1 cellular context compared by ENCODE assay signal in genomic region chr17:59093145-59093701, GRCh38.
TF ChIP-seq lines count a peak whose summit lies in the region.

No MANE protein-coding gene starts in this region.

TF ChIP-seq in GM23338, 12 proteins besides CTCF, POLR2A, EP300 and RAD21 (continued from another document):
- TF ChIP-seq ZNF462 (CRISPR knock-in tag; IDR thresholded peaks at IDR 0.05) = no peak
- TF ChIP-seq CREB1 (CRISPR knock-in tag; IDR thresholded peaks at IDR 0.05; ENCODE audit: low read depth) = no peak
- TF ChIP-seq EZH2 (IDR thresholded peaks at IDR 0.05; ENCODE audit: low read depth, unreplicated experiment) = no peak
